Comparison of ENCODE assay signal across 7 cellular contexts in genomic region chr17:77451894-77452852, GRCh38.
DNase-seq lines count a peak whose midpoint lies in the region; ATAC-seq and TF ChIP-seq lines count a peak whose summit lies in the region.

No MANE protein-coding gene starts in this region.

- DNase-seq in GM12865 (ENCODE audit: low read depth), result peak; percentile 43
- peak; percentile 58 for DNase-seq in NCI-H2227 treated with DMSO at 0.1 percent for 48 hours (lab: John Stamatoyannopoulos, UW)
- peak in 41 of 51 donors; percentile 33 to 90 (median 63) for DNase-seq in hypothalamus (lab: John Stamatoyannopoulos, UW)
- peak; percentile 74 for DNase-seq in putamen (ENCODE audit: low spot score)
- no peak for DNase-seq in midbrain (lab: John Stamatoyannopoulos, UW)

- no peak for TF ChIP-seq CTCF in GM12865 (IDR thresholded peaks at IDR 0.05; ENCODE audit: insufficient read depth, low read depth, low read length, missing control alignments)

- peak overlapping the region; percentile 91 for H3K4me3 ChIP-seq in GM12865 (ENCODE audit: low read depth, low read length)

- peak overlapping the region; percentile 98 for H3K27ac ChIP-seq in angular gyrus (ENCODE audit: low read depth, low read length)

- no peak for ATAC-seq in GM18907 (IDR thresholded peaks at IDR 0.05; ENCODE audit: unreplicated experiment)
